ENCODE assay signal across 12 cellular contexts in the genomic region with DNA sequence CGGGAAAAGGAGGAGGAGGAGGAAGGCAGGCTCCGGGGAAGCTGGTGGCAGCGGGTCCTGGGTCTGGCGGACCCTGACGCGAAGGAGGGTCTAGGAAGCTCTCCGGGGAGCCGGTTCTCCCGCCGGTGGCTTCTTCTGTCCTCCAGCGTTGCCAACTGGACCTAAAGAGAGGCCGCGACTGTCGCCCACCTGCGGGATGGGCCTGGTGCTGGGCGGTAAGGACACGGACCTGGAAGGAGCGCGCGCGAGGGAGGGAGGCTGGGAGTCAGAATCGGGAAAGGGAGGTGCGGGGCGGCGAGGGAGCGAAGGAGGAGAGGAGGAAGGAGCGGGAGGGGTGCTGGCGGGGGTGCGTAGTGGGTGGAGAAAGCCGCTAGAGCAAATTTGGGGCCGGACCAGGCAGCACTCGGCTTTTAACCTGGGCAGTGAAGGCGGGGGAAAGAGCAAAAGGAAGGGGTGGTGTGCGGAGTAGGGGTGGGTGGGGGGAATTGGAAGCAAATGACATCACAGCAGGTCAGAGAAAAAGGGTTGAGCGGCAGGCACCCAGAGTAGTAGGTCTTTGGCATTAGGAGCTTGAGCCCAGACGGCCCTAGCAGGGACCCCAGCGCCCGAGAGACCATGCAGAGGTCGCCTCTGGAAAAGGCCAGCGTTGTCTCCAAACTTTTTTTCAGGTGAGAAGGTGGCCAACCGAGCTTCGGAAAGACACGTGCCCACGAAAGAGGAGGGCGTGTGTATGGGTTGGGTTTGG. TPM values are rescaled to one million over a fixed set of nuclear protein-coding genes. Genes with fewer than 3 reads are reported as not detected.
DNase-seq lines count a peak whose midpoint lies in the region; ATAC-seq and TF ChIP-seq lines count a peak whose summit lies in the region.
"Had no signal": no experiment of that assay in that cellular context is flagged by ENCODE, and none has a peak within 500 bp of the region (broad histone marks: within the 10 kb centered on the region; RNA-seq: fewer than 3 reads in every experiment).

TSS of gene CFTR (plus strand) at position 546 of the 745 bp plus-strand sequence. CDS start at position 616, 70 bp downstream.

- H3K27ac ChIP-seq in muscle layer of duodenum (ENCODE audit: low read length) (peak within 1 kb of the TSS; percentile 60), PC-9 (no peak within 1 kb of the TSS)

- H3K9me2 ChIP-seq in PC-9 (ENCODE audit: insufficient read depth): no peaks in the 10 kb centered on the region

- POLR2A ChIA-PET in PC-9 (lab: Charles Lee; ENCODE audit: unreplicated experiment): no interaction called here

- ATAC-seq in GM18867 (IDR thresholded peaks at IDR 0.05; ENCODE audit: unreplicated experiment) (no peak), GM19351 (IDR thresholded peaks at IDR 0.05; ENCODE audit: unreplicated experiment) (no peak)

- no peaks in the 10 kb centered on the region for H3K36me3 Mint-ChIP-seq in activated T-helper 2 cell treated with anti-CD3 and anti-CD28 coated beads, Interferon-gamma antibody, Interleukin-2, Interleukin-4, amounts not matched to agents 10 μg/mL and 5 μg/mL and 100 μg/mL, durations not matched to agents 14 hours and 24 hours and 36 hours (ENCODE audit: low read depth)
- no peaks in the 10 kb centered on the region for H3K36me3 Mint-ChIP-seq in glutamatergic neuron (ENCODE audit: unreplicated experiment)

- no peaks in the 10 kb centered on the region for H3F3A ChIP-seq in PC-9 (ENCODE audit: insufficient read depth, low read depth)

- H3K27me3 ChIP-seq in muscle layer of duodenum (ENCODE audit: low read depth, low read length): peaks cover 5% of the 10 kb centered on the region
- H3K27me3 ChIP-seq in PC-9 (ENCODE audit: insufficient read depth, low read depth): no peaks in the 10 kb centered on the region

- H3K27ac Mint-ChIP-seq in activated T-helper 2 cell treated with anti-CD3 and anti-CD28 coated beads, Interferon-gamma antibody, Interleukin-2, Interleukin-4, amounts not matched to agents 10 μg/mL and 5 μg/mL and 100 μg/mL, durations not matched to agents 14 hours and 24 hours and 36 hours: no peak within 1 kb of the TSS
- H3K27ac Mint-ChIP-seq in glutamatergic neuron (ENCODE audit: unreplicated experiment): no peak within 1 kb of the TSS
- H3K27ac Mint-ChIP-seq: stimulated activated naive CD8-positive, alpha-beta T cell treated with anti-CD3 and anti-CD28 coated beads, Interleukin-15, Interleukin-2, amounts not matched to agents 100 ng/mL and 50 ng/mL, for 24 hours had no signal

- H3K4me1 Mint-ChIP-seq in activated T-helper 2 cell treated with anti-CD3 and anti-CD28 coated beads, Interferon-gamma antibody, Interleukin-2, Interleukin-4, amounts not matched to agents 10 μg/mL and 5 μg/mL and 100 μg/mL, durations not matched to agents 14 hours and 24 hours and 36 hours (ENCODE audit: low read depth): peaks cover 11% of the 10 kb centered on the region
- no peaks in the 10 kb centered on the region for H3K4me1 Mint-ChIP-seq in glutamatergic neuron (ENCODE audit: low read depth, unreplicated experiment)

- no peak for TF ChIP-seq CTCF in glutamatergic neuron (IDR thresholded peaks at IDR 0.05; ENCODE audit: partially characterized antibody, unreplicated experiment)
- TF ChIP-seq CTCF in PC-9 (conservative IDR thresholded peaks at IDR 0.05): no peak

- H3K9me3 ChIP-seq in muscle layer of duodenum (ENCODE audit: control insufficient read depth in 1 of 2, low read length in 2 of 2): no peaks in the 10 kb centered on the region
- H3K9me3 ChIP-seq in PC-9 (ENCODE audit: insufficient read depth, low read depth): no peaks in the 10 kb centered on the region

- H3K4me2 ChIP-seq in PC-9: no peak within 1 kb of the TSS

- BruUV-seq in PC-9 (replicated peaks; lab: Mats Ljungman, UMichigan): no TSS peak

- peak within 1 kb of the TSS; percentile 49 for H3K4me3 Mint-ChIP-seq in activated T-helper 2 cell treated with anti-CD3 and anti-CD28 coated beads, Interferon-gamma antibody, Interleukin-2, Interleukin-4, amounts not matched to agents 10 μg/mL and 5 μg/mL and 100 μg/mL, durations not matched to agents 14 hours and 24 hours and 36 hours (ENCODE audit: low read depth)
- H3K4me3 Mint-ChIP-seq in glutamatergic neuron (ENCODE audit: unreplicated experiment): peak within 1 kb of the TSS; percentile 93
- H3K4me3 Mint-ChIP-seq: stimulated activated naive CD8-positive, alpha-beta T cell treated with anti-CD3 and anti-CD28 coated beads, Interleukin-15, Interleukin-2, amounts not matched to agents 100 ng/mL and 50 ng/mL, for 24 hours had no signal

- no peak within 1 kb of the TSS for H2AFZ ChIP-seq in PC-9

- DNase-seq in activated T-helper 2 cell treated with anti-CD3 and anti-CD28 coated beads, Interferon-gamma antibody, Interleukin-2, Interleukin-4, amounts not matched to agents 10 μg/mL and 5 μg/mL and 100 μg/mL, durations not matched to agents 14 hours and 24 hours and 36 hours (ENCODE audit: low spot score): no peak
- DNase-seq in glutamatergic neuron (peak; percentile 46), ureter (ENCODE audit: low spot score) (peak; percentile 45), PC-9 (no peak)
- DNase-seq: activated CD4-positive, alpha-beta T cell treated with anti-CD3 and anti-CD28 coated beads, Interleukin-2, amount 50 U/mL, for 48 hours; cortex of kidney; NCI-H69 had no signal

- H3K9me3 Mint-ChIP-seq in activated T-helper 2 cell treated with anti-CD3 and anti-CD28 coated beads, Interferon-gamma antibody, Interleukin-2, Interleukin-4, amounts not matched to agents 10 μg/mL and 5 μg/mL and 100 μg/mL, durations not matched to agents 14 hours and 24 hours and 36 hours: no peaks in the 10 kb centered on the region
- no peaks in the 10 kb centered on the region for H3K9me3 Mint-ChIP-seq in glutamatergic neuron (ENCODE audit: unreplicated experiment)
- H3K9me3 Mint-ChIP-seq: stimulated activated naive CD8-positive, alpha-beta T cell treated with anti-CD3 and anti-CD28 coated beads, Interleukin-15, Interleukin-2, amounts not matched to agents 100 ng/mL and 50 ng/mL, for 24 hours had no signal

- CTCF ChIA-PET in PC-9 (lab: Charles Lee): no interaction called here

- no peaks in the 10 kb centered on the region for H4K20me1 ChIP-seq in PC-9 (ENCODE audit: insufficient read depth)

- H3K36me3 ChIP-seq in muscle layer of duodenum (ENCODE audit: control insufficient read depth in 1 of 2, insufficient read depth in 2 of 2, low read length in 2 of 2) (no peaks in the 10 kb centered on the region), PC-9 (ENCODE audit: low read depth) (no peaks in the 10 kb centered on the region)

- H3K4me3 ChIP-seq in muscle layer of duodenum (ENCODE audit: low read depth in 1 of 2, low read length in 2 of 2) (peak within 1 kb of the TSS; percentile 68 to 70), PC-9 (no peak within 1 kb of the TSS)

- H3K4me1 ChIP-seq in muscle layer of duodenum (ENCODE audit: control insufficient read depth in 1 of 2, insufficient read depth in 2 of 2, low read length in 2 of 2) (peaks cover 0 to 8% of the 10 kb centered on the region in 2 donors), PC-9 (replicated peaks; ENCODE audit: insufficient read depth) (no peaks in the 10 kb centered on the region)

- H3K79me2 ChIP-seq in PC-9 (ENCODE audit: low read depth): no peaks in the 10 kb centered on the region

- intact Hi-C loops in activated T-helper 2 cell treated with anti-CD3 and anti-CD28 coated beads, Interferon-gamma antibody, Interleukin-2, Interleukin-4, amounts not matched to agents 10 μg/mL and 5 μg/mL and 100 μg/mL, durations not matched to agents 14 hours and 24 hours and 36 hours (cut with micrococcal nuclease): no loop called here
- intact Hi-C loops in PC-9 (cut with micrococcal nuclease; ENCODE audit: unreplicated experiment): no loop called here

- peaks cover 50% of the 10 kb centered on the region for H3K27me3 Mint-ChIP-seq in activated T-helper 2 cell treated with anti-CD3 and anti-CD28 coated beads, Interferon-gamma antibody, Interleukin-2, Interleukin-4, amounts not matched to agents 10 μg/mL and 5 μg/mL and 100 μg/mL, durations not matched to agents 14 hours and 24 hours and 36 hours (ENCODE audit: low read depth)
- H3K27me3 Mint-ChIP-seq in glutamatergic neuron (ENCODE audit: unreplicated experiment): peaks cover 11% of the 10 kb centered on the region

RNA-seq across cellular contexts. Expression of gene CFTR, which starts in this region (rescaled TPM):
- total RNA-seq in activated T-helper 2 cell treated with anti-CD3 and anti-CD28 coated beads, Interferon-gamma antibody, Interleukin-2, Interleukin-4, amounts not matched to agents 10 μg/mL and 5 μg/mL and 100 μg/mL, durations not matched to agents 14 hours and 24 hours and 36 hours: 0.02 TPM in 1 of 2 replicates, not detected in the other
- not detected for total RNA-seq in glutamatergic neuron (ENCODE audit: unreplicated experiment)
- total RNA-seq in ureter: 1.9 TPM
- not detected in 2 replicates for total RNA-seq in PC-9 (2021)
- total RNA-seq: HT1080 had no signal

Comparison
In these comparisons a context has a peak if more than half of its experiments do, and no peak if none do; other contexts are left out.
1. Peak in DNase-seq in glutamatergic neuron; RNA of the gene not detected or under 1 TPM.